Comparison of ENCODE assay signal across 15 cellular contexts in the genomic region with DNA sequence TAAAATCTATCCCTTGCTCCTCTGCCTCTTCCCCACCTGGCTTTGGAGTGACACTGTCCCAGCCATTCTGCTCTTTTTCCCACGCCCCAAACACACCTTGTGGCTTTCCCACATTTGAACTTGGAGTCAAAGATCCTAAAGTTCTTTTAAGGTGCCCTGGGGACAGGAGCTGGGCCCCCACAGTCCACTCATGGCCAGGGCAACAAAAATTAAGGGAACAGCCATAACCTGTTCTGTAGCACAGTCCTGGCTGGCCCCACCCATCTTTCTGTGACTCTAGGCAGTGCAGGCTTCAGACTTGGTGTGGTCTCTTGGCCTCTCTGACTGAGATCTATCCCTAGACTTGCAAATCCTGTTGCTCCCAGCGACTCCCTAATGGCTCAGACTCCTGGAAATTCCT.
DNase-seq lines count a peak whose midpoint lies in the region; ATAC-seq, FAIRE-seq and TF ChIP-seq lines count a peak whose summit lies in the region.
"Had no signal": no experiment of that assay in that cellular context is flagged by ENCODE, and none has a peak within 500 bp of the region (broad histone marks: within the 10 kb centered on the region; RNA-seq: fewer than 3 reads in every experiment).

No MANE protein-coding gene starts in this region.

- H2AFZ ChIP-seq in mammary epithelial cell (ENCODE audit: low read depth, low read length): peak overlapping the region; percentile 88

- H4K20me1 ChIP-seq in mammary epithelial cell (ENCODE audit: insufficient read depth, low read length): no peaks in the 10 kb centered on the region
- H4K20me1 ChIP-seq: BLaER1 treated with 17β-estradiol and CSF1 and Interleukin-3, amounts not matched to agents 10 nM and 100 nM had no signal

- no peaks in the 10 kb centered on the region for H3K36me3 ChIP-seq in mammary epithelial cell (ENCODE audit: insufficient read depth, low read length)
- no peaks in the 10 kb centered on the region for H3K36me3 ChIP-seq in breast epithelium
- H3K36me3 ChIP-seq in esophagus squamous epithelium: no peaks in the 10 kb centered on the region
- no peaks in the 10 kb centered on the region for H3K36me3 ChIP-seq in pancreas
- no peaks in the 10 kb centered on the region for H3K36me3 ChIP-seq in ovary
- H3K36me3 ChIP-seq in thyroid gland: no peaks in the 10 kb centered on the region
- H3K36me3 ChIP-seq: BLaER1 treated with 17β-estradiol and CSF1 and Interleukin-3, amounts not matched to agents 10 nM and 100 nM had no signal

- no TSS peak for BruUV-seq in mammary epithelial cell (replicated peaks; lab: Mats Ljungman, UMichigan)

- TF ChIP-seq POLR2A in breast epithelium (IDR thresholded peaks at IDR 0.05) (no peak), esophagus squamous epithelium (IDR thresholded peaks at IDR 0.05) (no peak), ovary (IDR thresholded peaks at IDR 0.05) (no peak), thyroid gland (IDR thresholded peaks at IDR 0.05) (no peak)

- no peaks in the 10 kb centered on the region for H3K79me2 ChIP-seq in mammary epithelial cell (ENCODE audit: insufficient read depth, low read length)

- 100% methylated on average over 1 of the region's 2 CpGs for WGBS in mammary epithelial cell (ENCODE audit: low coverage, missing lambda C conversion rate)
- 63% methylated on average over 2 of the region's 2 CpGs for WGBS in esophagus squamous epithelium, 2 donors
- WGBS in pancreas, 2 donors: 40 to 47% methylated on average over 2 of the region's 2 CpGs
- WGBS in ovary, 3 donors: 90 to 98% (median 98%) methylated on average over 2 of the region's 2 CpGs
- WGBS in thyroid gland, 2 donors: 95 to 98% methylated on average over 2 of the region's 2 CpGs

- dilution Hi-C loops in mammary epithelial cell (cut with HindIII; ENCODE audit: low sequenced_read_pairs): no loop called here

- H3K9me3 ChIP-seq in mammary epithelial cell (replicated peaks; ENCODE audit: insufficient read depth, low read length) (no peaks in the 10 kb centered on the region), breast epithelium (no peaks in the 10 kb centered on the region), esophagus squamous epithelium (no peaks in the 10 kb centered on the region), pancreas (no peaks in the 10 kb centered on the region), ovary (no peaks in the 10 kb centered on the region), thyroid gland (no peaks in the 10 kb centered on the region)
- H3K9me3 ChIP-seq: BLaER1 treated with 17β-estradiol and CSF1 and Interleukin-3, amounts not matched to agents 10 nM and 100 nM had no signal

- no peak overlapping the region for H3K4me2 ChIP-seq in mammary epithelial cell (ENCODE audit: insufficient read depth, low read depth, low read length)
- H3K4me2 ChIP-seq: BLaER1 treated with 17β-estradiol and CSF1 and Interleukin-3, amounts not matched to agents 10 nM and 100 nM had no signal

- FAIRE-seq in pancreas (lab: Jason Lieb, UNC): no peak
- FAIRE-seq: H54, HTR-8/SVneo had no signal

- no peak overlapping the region for H3K4me3 ChIP-seq in mammary epithelial cell (replicated peaks in 1 of 3; ENCODE audit: insufficient read depth in 1 of 3, low read depth in 2 of 3, low read length in 3 of 3)
- no peak overlapping the region for H3K4me3 ChIP-seq in breast epithelium
- no peak overlapping the region for H3K4me3 ChIP-seq in esophagus squamous epithelium
- H3K4me3 ChIP-seq in pancreas: no peak overlapping the region
- no peak overlapping the region for H3K4me3 ChIP-seq in ovary
- H3K4me3 ChIP-seq in thyroid gland (replicated peaks in 1 of 3): no peak overlapping the region
- H3K4me3 ChIP-seq: BLaER1 treated with 17β-estradiol and CSF1 and Interleukin-3, amounts not matched to agents 10 nM and 100 nM had no signal

- in situ Hi-C loops in mammary epithelial cell (cut with MboI; ENCODE audit: low sequenced_read_pairs in 2 of 2): no loop called here

- DNase-seq in mammary epithelial cell: peak; percentile 17
- no peak for DNase-seq in breast epithelium (ENCODE audit: low spot score in 2 of 2)
- DNase-seq in esophagus squamous epithelium (lab: John Stamatoyannopoulos, UW): no peak
- peak in 4 of 6 donors; percentile 42 to 62 (median 52) for DNase-seq in pancreas
- DNase-seq in ovary: no peak
- DNase-seq in thyroid gland: no peak
- DNase-seq in NCI-H446 treated with DMSO at 0.1 percent for 48 hours (lab: John Stamatoyannopoulos, UW): no peak
- DNase-seq: 8988T, NCI-H1436, NCI-H2081, NCI-H524 had no signal

- H3K9ac ChIP-seq in mammary epithelial cell (ENCODE audit: insufficient read depth, low read length): no peak overlapping the region
- H3K9ac ChIP-seq: BLaER1 treated with 17β-estradiol and CSF1 and Interleukin-3, amounts not matched to agents 10 nM and 100 nM had no signal

- no peak for TF ChIP-seq EP300 in ovary (IDR thresholded peaks at IDR 0.05)

- ATAC-seq in pancreas (peak; percentile 63 to 80 (median 69)), HG03520 (IDR thresholded peaks at IDR 0.05; ENCODE audit: unreplicated experiment) (no peak)

- intact Hi-C loops in mammary epithelial cell (cut with micrococcal nuclease) (no loop called here), breast epithelium (cut with DNase I; ENCODE audit: low total_unique reads) (no loop called here), esophagus squamous epithelium (cut with DNase I) (no loop called here), pancreas (cut with DNase I) (no loop called here), ovary (cut with DNase I) (no loop called here), thyroid gland (cut with DNase I) (no loop called here)

- CTCF ChIA-PET in mammary epithelial cell (lab: Charles Lee; ENCODE audit: low non-redundant PET): no interaction called here

- TF ChIP-seq CTCF in mammary epithelial cell (conservative IDR thresholded peaks at IDR 0.05 in 1 of 2, IDR thresholded peaks at IDR 0.05 in 1 of 2; ENCODE audit: extremely low read depth in 1 of 2, insufficient read depth in 1 of 2, low read depth in 1 of 2, low read length in 2 of 2) (no peak), breast epithelium (IDR thresholded peaks at IDR 0.05) (no peak), esophagus squamous epithelium (IDR thresholded peaks at IDR 0.05) (no peak), pancreas (IDR thresholded peaks at IDR 0.05) (no peak), ovary (IDR thresholded peaks at IDR 0.05) (no peak), thyroid gland (IDR thresholded peaks at IDR 0.05) (no peak)

- H3K27ac ChIP-seq in mammary epithelial cell (ENCODE audit: insufficient read depth, low read depth, low read length): no peak overlapping the region
- no peak overlapping the region for H3K27ac ChIP-seq in breast epithelium
- H3K27ac ChIP-seq in esophagus squamous epithelium: peak overlapping the region; percentile 72 to 86 (median 80)
- H3K27ac ChIP-seq in pancreas: peak overlapping the region; percentile 2 to 71 (median 52)
- no peak overlapping the region for H3K27ac ChIP-seq in ovary
- H3K27ac ChIP-seq in thyroid gland: no peak overlapping the region
- H3K27ac ChIP-seq: BLaER1 treated with 17β-estradiol and CSF1 and Interleukin-3, amounts not matched to agents 10 nM and 100 nM had no signal

- no peaks in the 10 kb centered on the region for H3K27me3 ChIP-seq in mammary epithelial cell (ENCODE audit: insufficient read depth, low read length)
- no peaks in the 10 kb centered on the region for H3K27me3 ChIP-seq in breast epithelium
- H3K27me3 ChIP-seq in esophagus squamous epithelium: no peaks in the 10 kb centered on the region
- H3K27me3 ChIP-seq in pancreas: no peaks in the 10 kb centered on the region
- no peaks in the 10 kb centered on the region for H3K27me3 ChIP-seq in ovary
- H3K27me3 ChIP-seq in thyroid gland: no peaks in the 10 kb centered on the region
- H3K27me3 ChIP-seq: BLaER1 treated with 17β-estradiol and CSF1 and Interleukin-3, amounts not matched to agents 10 nM and 100 nM had no signal

- H3K4me1 ChIP-seq in mammary epithelial cell (ENCODE audit: insufficient read depth, low read length) (peaks cover 15% of the 10 kb centered on the region), breast epithelium (peaks cover 0 to 5% of the 10 kb centered on the region in 2 donors), esophagus squamous epithelium (peaks cover 8 to 60% (median 14%) of the 10 kb centered on the region in 3 donors), pancreas (peaks cover 24 to 32% (median 27%) of the 10 kb centered on the region in 3 donors), ovary (ENCODE audit: insufficient read depth) (no peaks in the 10 kb centered on the region), thyroid gland (peaks cover 0 to 23% of the 10 kb centered on the region in 2 donors)
- H3K4me1 ChIP-seq: BLaER1 treated with 17β-estradiol and CSF1 and Interleukin-3, amounts not matched to agents 10 nM and 100 nM had no signal

Comparison
In these comparisons a context has a peak if more than half of its experiments do, and no peak if none do; other contexts are left out.
1. DNase-seq: peak in mammary epithelial cell (single experiment) and pancreas (4 of 6); none in breast epithelium (0 of 2), esophagus squamous epithelium (single experiment), ovary (0 of 5), thyroid gland (0 of 2) and NCI-H446 treated with DMSO at 0.1 percent for 48 hours (single experiment).
2. H3K27ac ChIP-seq: peak in esophagus squamous epithelium (4 of 4) and pancreas (4 of 4); none in mammary epithelial cell (single experiment), breast epithelium (0 of 2), ovary (0 of 2) and thyroid gland (0 of 3).